In the genomic region with DNA sequence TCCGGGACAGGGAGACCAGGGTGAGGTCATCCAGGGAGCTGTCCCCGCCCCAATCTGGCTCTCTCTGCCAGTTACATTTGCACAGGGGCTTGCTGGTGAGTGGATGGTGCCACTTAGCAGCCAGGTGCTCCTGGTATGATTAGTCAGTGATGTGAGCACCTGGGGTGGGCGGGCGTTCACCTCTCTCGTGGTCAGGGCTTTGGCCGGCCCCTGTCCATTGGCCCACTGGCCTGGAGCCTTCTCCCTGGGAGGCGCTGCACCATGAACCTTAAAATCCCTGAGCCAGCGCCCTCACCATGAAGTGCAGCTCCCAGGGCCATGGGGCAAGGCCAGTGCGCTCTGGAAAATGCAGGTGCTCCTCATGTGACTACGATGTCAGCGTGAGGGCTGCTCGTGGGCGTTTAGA, we compare ENCODE assay signal across 12 cellular contexts. TPM values are rescaled to one million over a fixed set of nuclear protein-coding genes. Genes with fewer than 3 reads are reported as not detected.
A peak's percentile ranks its signal among the peaks of the same experiment; 100 is the strongest.
DNase-seq lines count a peak whose midpoint lies in the region; ATAC-seq and TF ChIP-seq lines count a peak whose summit lies in the region.
"Had no signal": no experiment of that assay in that cellular context is flagged by ENCODE, and none has a peak within 500 bp of the region (broad histone marks: within the 10 kb centered on the region; RNA-seq: fewer than 3 reads in every experiment).

No MANE protein-coding gene starts in this region.

- peaks cover 51% of the 10 kb centered on the region for H3K27me3 ChIP-seq in suprapubic skin
- peaks cover 41% of the 10 kb centered on the region for H3K27me3 ChIP-seq in effector memory CD4-positive, alpha-beta T cell (replicated peaks; ENCODE audit: control insufficient read depth, insufficient read depth, low read length, poor library complexity, severe bottlenecking)

- no peaks in the 10 kb centered on the region for H3K9me3 Mint-ChIP-seq in activated naive CD4-positive, alpha-beta T cell treated with anti-CD3 and anti-CD28 coated beads, Interleukin-2, amount 50 U/mL, for 72 hours

- H3K9me3 ChIP-seq in suprapubic skin: no peaks in the 10 kb centered on the region
- H3K9me3 ChIP-seq in effector memory CD4-positive, alpha-beta T cell (ENCODE audit: control insufficient read depth, low read length): no peaks in the 10 kb centered on the region
- H3K9me3 ChIP-seq: esophagus squamous epithelium had no signal

- no peaks in the 10 kb centered on the region for H3K36me3 Mint-ChIP-seq in activated naive CD4-positive, alpha-beta T cell treated with anti-CD3 and anti-CD28 coated beads, Interleukin-2, amount 50 U/mL, for 72 hours

- no peak for TF ChIP-seq EP300 in suprapubic skin (IDR thresholded peaks at IDR 0.05)

- no peaks in the 10 kb centered on the region for H3K36me3 ChIP-seq in suprapubic skin
- H3K36me3 ChIP-seq in effector memory CD4-positive, alpha-beta T cell (ENCODE audit: control insufficient read depth, insufficient read depth, low read length): no peaks in the 10 kb centered on the region
- H3K36me3 ChIP-seq: cardiac muscle cell, esophagus squamous epithelium had no signal

- no peak overlapping the region for H3K27ac ChIP-seq in suprapubic skin
- H3K27ac ChIP-seq in effector memory CD4-positive, alpha-beta T cell (ENCODE audit: insufficient read depth, low read length, poor library complexity, severe bottlenecking): no peak overlapping the region
- H3K27ac ChIP-seq: cardiac muscle cell had no signal

- ATAC-seq in activated naive CD4-positive, alpha-beta T cell treated with anti-CD3 and anti-CD28 coated beads, Interleukin-2, amount 50 U/mL, for 72 hours: no peak
- no peak for ATAC-seq in left ventricle myocardium superior

- TF ChIP-seq POLR2A in suprapubic skin (IDR thresholded peaks at IDR 0.05): no peak

- no peak overlapping the region for H3K4me3 ChIP-seq in suprapubic skin
- H3K4me3 ChIP-seq in effector memory CD4-positive, alpha-beta T cell (ENCODE audit: insufficient read depth, low read depth, low read length, poor library complexity, severe bottlenecking): no peak overlapping the region
- H3K4me3 ChIP-seq: cardiac muscle cell had no signal

- peaks cover 31% of the 10 kb centered on the region for H3K4me1 ChIP-seq in suprapubic skin
- H3K4me1 ChIP-seq in effector memory CD4-positive, alpha-beta T cell (ENCODE audit: control insufficient read depth, insufficient read depth, low read length, poor library complexity, severe bottlenecking): peaks cover 14% of the 10 kb centered on the region

- intact Hi-C loops in left ventricle myocardium superior (cut with micrococcal nuclease): no loop called here

- no peak for TF ChIP-seq CTCF in suprapubic skin (IDR thresholded peaks at IDR 0.05)

- DNase-seq in activated naive CD4-positive, alpha-beta T cell treated with anti-CD3 and anti-CD28 coated beads, Interleukin-2, amount 50 U/mL, for 16 hours: peak; percentile 8
- DNase-seq in activated naive CD4-positive, alpha-beta T cell treated with anti-CD3 and anti-CD28 coated beads, Interleukin-2, amount 50 U/mL, for 72 hours (ENCODE audit: low spot score in 2 of 2): no peak
- peak; percentile 42 for DNase-seq in NCI-H69 (lab: John Stamatoyannopoulos, UW)
- peak; percentile 34 for DNase-seq in left ventricle myocardium superior
- peak; percentile 51 to 70 for DNase-seq in suprapubic skin (ENCODE audit: low spot score in 2 of 2)
- no peak for DNase-seq in RKO (ENCODE audit: low spot score)
- DNase-seq in NCI-H1417 treated with DMSO at 0.1 percent for 48 hours (lab: John Stamatoyannopoulos, UW): no peak
- no peak for DNase-seq in effector memory CD4-positive, alpha-beta T cell
- DNase-seq: esophagus squamous epithelium, NCI-H2227 treated with DMSO at 0.1 percent for 48 hours had no signal

- no peak overlapping the region for H3K27ac Mint-ChIP-seq in activated naive CD4-positive, alpha-beta T cell treated with anti-CD3 and anti-CD28 coated beads, Interleukin-2, amount 50 U/mL, for 72 hours

- 34% methylated on average over 6 of the region's 13 CpGs for WGBS in suprapubic skin

RNA-seq across cellular contexts. Expression of gene NKD2, which starts 2.0 kb away (rescaled TPM):
- total RNA-seq in activated naive CD4-positive, alpha-beta T cell treated with anti-CD3 and anti-CD28 coated beads, Interleukin-2, amount 50 U/mL, for 72 hours: 10 to 100 TPM in 1 of 2 donors, 1 to 10 TPM in 1; 1.8 to 14.6 TPM
- total RNA-seq in left ventricle myocardium superior (3.4 TPM), suprapubic skin (10 to 100 TPM in 2 of 4 donors, 1 to 10 TPM in 2; 7.9 to 13.0 (median 10.6) TPM)
- total RNA-seq: myocyte had no signal

Comparison
In these comparisons a context has a peak if more than half of its experiments do, and no peak if none do; other contexts are left out.
1. DNase-seq: peak in activated naive CD4-positive, alpha-beta T cell treated with anti-CD3 and anti-CD28 coated beads, Interleukin-2, amount 50 U/mL, for 16 hours (single experiment), NCI-H69 (single experiment), left ventricle myocardium superior (single experiment) and suprapubic skin (2 of 2); none in activated naive CD4-positive, alpha-beta T cell treated with anti-CD3 and anti-CD28 coated beads, Interleukin-2, amount 50 U/mL, for 72 hours (0 of 2), RKO (single experiment), NCI-H1417 treated with DMSO at 0.1 percent for 48 hours (single experiment) and effector memory CD4-positive, alpha-beta T cell (0 of 3).